In genomic region chr10:31808258-31809218, GRCh38 we compare ENCODE assay signal across 8 cellular contexts.
DNase-seq lines count a peak whose midpoint lies in the region; ATAC-seq, FAIRE-seq and TF ChIP-seq lines count a peak whose summit lies in the region.

No MANE protein-coding gene starts in this region.

- intact Hi-C loops in CD4-positive, alpha-beta T cell (cut with DNase I, micrococcal nuclease) = loop anchor here (1.0 to 5.0 kb wide), 5 partner anchors 486 to 1084 kb away; no protein-coding TSS in a partner anchor

- CTCF ChIA-PET in CD4-positive, alpha-beta T cell (lab: Charles Lee) = interaction anchor here (0.7 to 1.8 kb wide), 8 partner anchors 11 to 1169 kb away, joined by 3 to 9 read pairs (median 4); partner anchors contain the start of gene ZNF438

- peak overlapping the region; percentile 55 for H3K4me2 ChIP-seq in Karpas-422 (ENCODE audit: low read depth, low read length, poor library complexity, severe bottlenecking)

- H3K4me3 ChIP-seq in Karpas-422 (ENCODE audit: low read length) (peak overlapping the region; percentile 28; the same call in 1 of the 2 replicates), epithelial cell of proximal tubule (ENCODE audit: low read depth, low read length) (no peak overlapping the region), muscle layer of colon (ENCODE audit: low read depth in 1 of 2, low read length in 2 of 2) (peak overlapping the region; percentile 18 to 45)

- ATAC-seq in CD4-positive, alpha-beta T cell (ENCODE audit: poor library complexity) = peak; percentile 68

- H3K36me3 Mint-ChIP-seq in CD4-positive, alpha-beta T cell (ENCODE audit: low read depth) = peaks cover 59% of the 10 kb centered on the region

- peak in 1 of 10 experiments; percentile 3 for DNase-seq in CD4-positive, alpha-beta T cell
- DNase-seq in GM18507 (ENCODE audit: extremely low spot score, insufficient read length, low read depth) = no peak
- peak; percentile 80 for DNase-seq in Karpas-422
- peak; percentile 13 for DNase-seq in epithelial cell of proximal tubule (ENCODE audit: low read depth)
- DNase-seq in ureter (ENCODE audit: low spot score) = peak; percentile 40
- DNase-seq in HuH-7.5 (ENCODE audit: low spot score) = no peak

- H3K27ac ChIP-seq in CD4-positive, alpha-beta T cell (ENCODE audit: low read depth, low read length) = no peak overlapping the region
- H3K27ac ChIP-seq in Karpas-422 (ENCODE audit: low read length) (no peak overlapping the region), VCaP (no peak overlapping the region), muscle layer of colon (ENCODE audit: low read depth, low read length) (peak overlapping the region; percentile 71)

- H3K4me3 Mint-ChIP-seq in CD4-positive, alpha-beta T cell = no peak overlapping the region

- H3K9me3 ChIP-seq in CD4-positive, alpha-beta T cell (ENCODE audit: control insufficient read depth, low read length) = no peaks in the 10 kb centered on the region
- H3K9me3 ChIP-seq in Karpas-422 (ENCODE audit: low read length) = no peaks in the 10 kb centered on the region
- no peaks in the 10 kb centered on the region for H3K9me3 ChIP-seq in muscle layer of colon (ENCODE audit: low read length)

- POLR2A ChIA-PET in CD4-positive, alpha-beta T cell (lab: Charles Lee) = interaction anchor here (0.7 to 1.2 kb wide), 3 partner anchors 29 to 1024 kb away, joined by 3 to 5 read pairs (median 4); no protein-coding TSS in a partner anchor

- no peaks in the 10 kb centered on the region for H3K36me3 ChIP-seq in Karpas-422 (ENCODE audit: insufficient read depth, low read length)
- H3K36me3 ChIP-seq in muscle layer of colon (ENCODE audit: insufficient read depth, low read length) = no peaks in the 10 kb centered on the region

- H3K9me3 Mint-ChIP-seq in CD4-positive, alpha-beta T cell = no peaks in the 10 kb centered on the region

- H3K4me1 Mint-ChIP-seq in CD4-positive, alpha-beta T cell (ENCODE audit: low read depth) = peaks cover 14% of the 10 kb centered on the region

- H3K79me2 ChIP-seq in Karpas-422 (ENCODE audit: low read length) = no peaks in the 10 kb centered on the region

- H3K4me1 ChIP-seq in Karpas-422 (ENCODE audit: low read length) = peaks cover 4% of the 10 kb centered on the region
- H3K4me1 ChIP-seq in muscle layer of colon (ENCODE audit: insufficient read depth, low read length) = peaks cover 7% of the 10 kb centered on the region

- H4K20me1 ChIP-seq in Karpas-422 (ENCODE audit: insufficient read depth, low read depth, low read length) = no peaks in the 10 kb centered on the region

- 0 out of 2 replicates have a peak overlapping the region, but pooled peaks have one; percentile 38 for H3K9ac ChIP-seq in Karpas-422 (ENCODE audit: low read length)
- H3K9ac ChIP-seq in muscle layer of colon (ENCODE audit: low read length) = peak overlapping the region; percentile 10

- peak; percentile 73 for TF ChIP-seq CTCF in CD4-positive, alpha-beta T cell (IDR thresholded peaks at IDR 0.05)
- TF ChIP-seq CTCF in VCaP (conservative IDR thresholded peaks at IDR 0.05) (peak; percentile 69), epithelial cell of proximal tubule (conservative IDR thresholded peaks at IDR 0.05; ENCODE audit: low read depth, low read length) (peak; percentile 55)

- peak; percentile 84 for FAIRE-seq in GM18507 (lab: Jason Lieb, UNC)

- no peaks in the 10 kb centered on the region for H3K27me3 Mint-ChIP-seq in CD4-positive, alpha-beta T cell

- peak overlapping the region; percentile 90 for H2AFZ ChIP-seq in Karpas-422 (ENCODE audit: low read length)

- H3K9me2 ChIP-seq in Karpas-422 (replicated peaks; ENCODE audit: insufficient read depth, low read length) = no peaks in the 10 kb centered on the region

- peak overlapping the region; percentile 50 for H3K27ac Mint-ChIP-seq in CD4-positive, alpha-beta T cell

- H3K27me3 ChIP-seq in CD4-positive, alpha-beta T cell (ENCODE audit: control insufficient read depth, insufficient read depth, low read length) = no peaks in the 10 kb centered on the region
- H3K27me3 ChIP-seq in Karpas-422 (ENCODE audit: low read length) = no peaks in the 10 kb centered on the region
- H3K27me3 ChIP-seq in muscle layer of colon (ENCODE audit: control insufficient read depth in 1 of 2, insufficient read depth in 2 of 2, low read length in 2 of 2) = no peaks in the 10 kb centered on the region

Comparison
In these comparisons a context has a peak if more than half of its experiments do, and no peak if none do; other contexts are left out.
1. DNase-seq: peak in Karpas-422 (single experiment), epithelial cell of proximal tubule (single experiment) and ureter (single experiment); none in GM18507 (single experiment) and HuH-7.5 (single experiment).
2. Peak in every context shown above with its lines, with median percentiles within 50 percentile points of each other: CTCF ChIP-seq.